ENCODE assay signal across 1 cellular context in genomic region chr19:7874080-7874856, GRCh38.
TF ChIP-seq lines count a peak whose summit lies in the region.

TSS of gene PRR36 (minus strand) at chr19:7874390. CDS start at chr19:7873689, 701 bp downstream.

TF ChIP-seq in HepG2, 621 proteins besides CTCF, POLR2A, EP300 and RAD21 (continued from another document):
- TF ChIP-seq ZSCAN5A (CRISPR knock-in tag; IDR thresholded peaks at IDR 0.05; ENCODE audit: borderline replicate concordance), result no peak
- TF ChIP-seq ZNF354B (CRISPR knock-in tag; IDR thresholded peaks at IDR 0.05), result no peak
- 0 out of 2 replicates have a peak, but pooled peaks have one; percentile 66 for TF ChIP-seq REL (CRISPR knock-in tag; conservative IDR thresholded peaks at IDR 0.05)
- no peak for TF ChIP-seq ZNF766 (CRISPR knock-in tag; IDR thresholded peaks at IDR 0.05; ENCODE audit: borderline replicate concordance)
- peak; percentile 66; the same call in 1 of the 2 replicates for TF ChIP-seq ZNF776 (CRISPR knock-in tag; IDR thresholded peaks at IDR 0.05)
- TF ChIP-seq CHCHD3 (CRISPR knock-in tag; IDR thresholded peaks at IDR 0.05), result no peak
- no peak for TF ChIP-seq ZNF569 (CRISPR knock-in tag; IDR thresholded peaks at IDR 0.05; ENCODE audit: borderline replicate concordance)
- no peak for TF ChIP-seq MED1 (CRISPR knock-in tag; IDR thresholded peaks at IDR 0.05)
- TF ChIP-seq ZNF430 (CRISPR knock-in tag; IDR thresholded peaks at IDR 0.05), result peak; percentile 75; the same call in 1 of the 2 replicates
- TF ChIP-seq NFYB (CRISPR knock-in tag; IDR thresholded peaks at IDR 0.05), result peak; percentile 85
- no peak for TF ChIP-seq MAZ (IDR thresholded peaks at IDR 0.05; ENCODE audit: borderline replicate concordance, low read depth, low read length)
- peak; percentile 50; the same call in 1 of the 2 replicates for TF ChIP-seq MAZ (CRISPR knock-in tag; IDR thresholded peaks at IDR 0.05; ENCODE audit: low read depth)
- no peak for TF ChIP-seq ZNF567 (CRISPR knock-in tag; IDR thresholded peaks at IDR 0.05; ENCODE audit: borderline replicate concordance)
- no peak for TF ChIP-seq ARID3A (IDR thresholded peaks at IDR 0.05; ENCODE audit: low read depth, low read length)
- TF ChIP-seq HIC2 (CRISPR knock-in tag; IDR thresholded peaks at IDR 0.05; ENCODE audit: low read depth), result no peak
- TF ChIP-seq NFYC (CRISPR knock-in tag; IDR thresholded peaks at IDR 0.05), result peak; percentile 84
- TF ChIP-seq RFX3 (CRISPR knock-in tag; IDR thresholded peaks at IDR 0.05), result peak; percentile 79
- no peak for TF ChIP-seq WIZ (CRISPR knock-in tag; IDR thresholded peaks at IDR 0.05)
- TF ChIP-seq SOX6 (IDR thresholded peaks at IDR 0.05), result no peak
- TF ChIP-seq SOX6 (CRISPR knock-in tag; IDR thresholded peaks at IDR 0.05), result no peak
- no peak for TF ChIP-seq RAD51 (IDR thresholded peaks at IDR 0.05; ENCODE audit: borderline replicate concordance)
- no peak for TF ChIP-seq ISL2 (CRISPR knock-in tag; IDR thresholded peaks at IDR 0.05)
- peak; percentile 39; the same call in 1 of the 2 replicates for TF ChIP-seq ZNF446 (CRISPR knock-in tag; IDR thresholded peaks at IDR 0.05)
- peak; percentile 34; the same call in 1 of the 2 replicates for TF ChIP-seq GABPB1 (CRISPR knock-in tag; IDR thresholded peaks at IDR 0.05)
- peak; percentile 73 for TF ChIP-seq ZNF563 (CRISPR knock-in tag; IDR thresholded peaks at IDR 0.05)
- 0 out of 4 replicates have a peak, but pooled peaks of 1 of the 2 experiments have one; percentile 32 for TF ChIP-seq HMGXB4 (CRISPR knock-in tag; IDR thresholded peaks at IDR 0.05; ENCODE audit: borderline replicate concordance in 1 of 2, low read depth in 1 of 2)
- TF ChIP-seq NONO (IDR thresholded peaks at IDR 0.05), result no peak
- no peak for TF ChIP-seq NONO (CRISPR knock-in tag; conservative IDR thresholded peaks at IDR 0.05)
- TF ChIP-seq AHDC1 (CRISPR knock-in tag; IDR thresholded peaks at IDR 0.05; ENCODE audit: borderline replicate concordance), result no peak
- TF ChIP-seq JUND (CRISPR knock-in tag; IDR thresholded peaks at IDR 0.05), result no peak
- TF ChIP-seq ZFY (CRISPR knock-in tag; IDR thresholded peaks at IDR 0.05), result no peak
- TF ChIP-seq ZNF326 (CRISPR knock-in tag; IDR thresholded peaks at IDR 0.05; ENCODE audit: borderline replicate concordance), result no peak
- TF ChIP-seq RBM22 (optimal IDR thresholded peaks at IDR 0.05; ENCODE audit: low read length), result no peak
- no peak for TF ChIP-seq BCL6 (CRISPR knock-in tag; IDR thresholded peaks at IDR 0.05)
- no peak for TF ChIP-seq KLF15 (CRISPR knock-in tag; IDR thresholded peaks at IDR 0.05; ENCODE audit: borderline replicate concordance)
- peak; percentile 74; the same call in 1 of the 2 replicates for TF ChIP-seq CAMTA2 (CRISPR knock-in tag; IDR thresholded peaks at IDR 0.05; ENCODE audit: borderline replicate concordance)
- no peak for TF ChIP-seq ZNF615 (CRISPR knock-in tag; IDR thresholded peaks at IDR 0.05; ENCODE audit: borderline replicate concordance)
- TF ChIP-seq MED13 (CRISPR knock-in tag; IDR thresholded peaks at IDR 0.05), result no peak
- no peak for TF ChIP-seq ZNF878 (CRISPR knock-in tag; IDR thresholded peaks at IDR 0.05)
- TF ChIP-seq ZNF761 (CRISPR knock-in tag; conservative IDR thresholded peaks at IDR 0.05), result no peak
- peak; percentile 18; the same call in 1 of the 2 replicates for TF ChIP-seq ZNF44 (CRISPR knock-in tag; IDR thresholded peaks at IDR 0.05)
- TF ChIP-seq ATF1 (CRISPR knock-in tag; IDR thresholded peaks at IDR 0.05), result no peak
- TF ChIP-seq CREB3 (CRISPR knock-in tag; IDR thresholded peaks at IDR 0.05), result no peak
- peak; percentile 75; the same call in 1 of the 2 replicates for TF ChIP-seq HES4 (CRISPR knock-in tag; IDR thresholded peaks at IDR 0.05; ENCODE audit: borderline replicate concordance)
- no peak for TF ChIP-seq ZNF546 (CRISPR knock-in tag; conservative IDR thresholded peaks at IDR 0.05)
TF ChIP-seq in HepG2: peak in this region for 54.
